ENCODE assay signal across 14 cellular contexts in genomic region chr20:23092409-23092756, GRCh38. TPM values are rescaled to one million over a fixed set of nuclear protein-coding genes. Genes with fewer than 3 reads are reported as not detected.
DNase-seq lines count a peak whose midpoint lies in the region; ATAC-seq, FAIRE-seq and TF ChIP-seq lines count a peak whose summit lies in the region.
"Had no signal": no experiment of that assay in that cellular context is flagged by ENCODE, and none has a peak within 500 bp of the region (broad histone marks: within the 10 kb centered on the region; RNA-seq: fewer than 3 reads in every experiment).

No MANE protein-coding gene starts in this region.

- no peak overlapping the region for H2AFZ ChIP-seq in astrocyte (ENCODE audit: low read depth, low read length)

- POLR2A ChIA-PET in CD4-positive, alpha-beta memory T cell (lab: Charles Lee; ENCODE audit: partially characterized antibody) = no interaction called here

- CTCF ChIA-PET in CD4-positive, alpha-beta memory T cell (lab: Charles Lee; ENCODE audit: partially characterized antibody) = no interaction called here

- H3K27ac Mint-ChIP-seq in astrocyte (ENCODE audit: unreplicated experiment) = no peak overlapping the region
- H3K27ac Mint-ChIP-seq in CD4-positive, alpha-beta memory T cell = no peak overlapping the region
- H3K27ac Mint-ChIP-seq: IgD-negative memory B cell; T-helper 1 cell treated with Interleukin-12 subunit alpha and Interleukin-12 subunit beta and Interleukin-4 antibody, amounts not matched to agents 30 μg/mL and 1 μg/mL, for 36 hours had no signal

- H3K9me3 ChIP-seq in astrocyte (ENCODE audit: insufficient read depth, low read depth, low read length) = no peaks in the 10 kb centered on the region
- no peaks in the 10 kb centered on the region for H3K9me3 ChIP-seq in CD4-positive, alpha-beta memory T cell (ENCODE audit: control insufficient read depth in 1 of 2, low read length in 2 of 2)
- H3K9me3 ChIP-seq: Peyer's patch had no signal

- H3K27ac ChIP-seq in astrocyte (ENCODE audit: low read depth, low read length) = no peak overlapping the region
- no peak overlapping the region for H3K27ac ChIP-seq in CD4-positive, alpha-beta memory T cell (ENCODE audit: low read depth, low read length)
- H3K27ac ChIP-seq: Peyer's patch had no signal

- peaks cover 35% of the 10 kb centered on the region for H3K27me3 Mint-ChIP-seq in astrocyte (ENCODE audit: low read depth, unreplicated experiment)
- H3K27me3 Mint-ChIP-seq in CD4-positive, alpha-beta memory T cell = peaks cover 2 to 4% of the 10 kb centered on the region in 2 donors
- H3K27me3 Mint-ChIP-seq in activated T-cell treated with anti-CD3 and anti-CD28 coated beads, Interleukin-2, amount 50 U/mL, for 4 hours (ENCODE audit: low read depth) = peaks cover 4% of the 10 kb centered on the region

- no peak overlapping the region for H3K9ac ChIP-seq in astrocyte (ENCODE audit: low read length)

- ATAC-seq in left lobe of liver = peak; percentile 22
- ATAC-seq in activated T-cell treated with anti-CD3 and anti-CD28 coated beads, Interleukin-2, amount 50 U/mL, for 4 hours = no peak

- H3K9me3 Mint-ChIP-seq in astrocyte (ENCODE audit: unreplicated experiment) = no peaks in the 10 kb centered on the region
- no peaks in the 10 kb centered on the region for H3K9me3 Mint-ChIP-seq in CD4-positive, alpha-beta memory T cell
- H3K9me3 Mint-ChIP-seq in activated T-cell treated with anti-CD3 and anti-CD28 coated beads, Interleukin-2, amount 50 U/mL, for 4 hours = no peaks in the 10 kb centered on the region
- H3K9me3 Mint-ChIP-seq: IgD-negative memory B cell; T-helper 1 cell treated with Interleukin-12 subunit alpha and Interleukin-12 subunit beta and Interleukin-4 antibody, amounts not matched to agents 30 μg/mL and 1 μg/mL, for 36 hours had no signal

- H3K27me3 ChIP-seq in astrocyte (ENCODE audit: insufficient read depth, low read length) = peaks cover 7% of the 10 kb centered on the region
- no peaks in the 10 kb centered on the region for H3K27me3 ChIP-seq in CD4-positive, alpha-beta memory T cell (ENCODE audit: insufficient read depth, low read length)
- H3K27me3 ChIP-seq: Peyer's patch had no signal

- no peak overlapping the region for H3K4me3 Mint-ChIP-seq in astrocyte (ENCODE audit: unreplicated experiment)
- no peak overlapping the region for H3K4me3 Mint-ChIP-seq in CD4-positive, alpha-beta memory T cell
- H3K4me3 Mint-ChIP-seq in activated T-cell treated with anti-CD3 and anti-CD28 coated beads, Interleukin-2, amount 50 U/mL, for 4 hours = no peak overlapping the region
- H3K4me3 Mint-ChIP-seq: IgD-negative memory B cell; T-helper 1 cell treated with Interleukin-12 subunit alpha and Interleukin-12 subunit beta and Interleukin-4 antibody, amounts not matched to agents 30 μg/mL and 1 μg/mL, for 36 hours had no signal

- intact Hi-C loops in CD4-positive, alpha-beta memory T cell (cut with micrococcal nuclease) = no loop called here

- peak; percentile 66 for DNase-seq in NCI-H748 (lab: John Stamatoyannopoulos, UW; ENCODE audit: unreplicated experiment)
- DNase-seq in NCI-H748 treated with DMSO at 0.1 percent for 48 hours (lab: John Stamatoyannopoulos, UW) = no peak
- peak; percentile 24 for DNase-seq in astrocyte (ENCODE audit: low read depth)
- DNase-seq in left lobe of liver (ENCODE audit: low spot score) = no peak
- DNase-seq in NCI-H82 (lab: John Stamatoyannopoulos, UW) = no peak
- DNase-seq in NCI-H82 treated with DMSO at 0.1 percent for 48 hours (lab: John Stamatoyannopoulos, UW; ENCODE audit: unreplicated experiment) = no peak
- no peak for DNase-seq in CD4-positive, alpha-beta memory T cell
- no peak for DNase-seq in activated T-cell treated with anti-CD3 and anti-CD28 coated beads, Interleukin-2, amount 50 U/mL, for 4 hours
- DNase-seq: aorta had no signal

- H4K20me1 ChIP-seq in astrocyte (ENCODE audit: insufficient read depth, low read length) = no peaks in the 10 kb centered on the region

- no peaks in the 10 kb centered on the region for H3K79me2 ChIP-seq in astrocyte (ENCODE audit: insufficient read depth, low read length)

- H3K4me3 ChIP-seq in astrocyte (ENCODE audit: insufficient read depth, low read depth, low read length) = no peak overlapping the region
- H3K4me3 ChIP-seq in CD4-positive, alpha-beta memory T cell (ENCODE audit: low read length in 2 of 2) = no peak overlapping the region
- H3K4me3 ChIP-seq: Peyer's patch had no signal

- no peaks in the 10 kb centered on the region for H3K36me3 ChIP-seq in astrocyte (ENCODE audit: insufficient read depth, low read length)
- no peaks in the 10 kb centered on the region for H3K36me3 ChIP-seq in CD4-positive, alpha-beta memory T cell (ENCODE audit: insufficient read depth, low read length)
- H3K36me3 ChIP-seq: Peyer's patch had no signal

- H3K4me2 ChIP-seq in astrocyte (ENCODE audit: low read length) = no peak overlapping the region

- peak; percentile 52 for FAIRE-seq in astrocyte (lab: Jason Lieb, UNC)
- FAIRE-seq: frontal cortex had no signal

- H3K4me1 ChIP-seq in astrocyte (ENCODE audit: insufficient read depth, low read length) = peaks cover 2% of the 10 kb centered on the region
- peaks cover under 1% of the 10 kb centered on the region for H3K4me1 ChIP-seq in CD4-positive, alpha-beta memory T cell (ENCODE audit: insufficient read depth, low read length)
- H3K4me1 ChIP-seq: Peyer's patch had no signal

- TF ChIP-seq CTCF in astrocyte (IDR thresholded peaks at IDR 0.05; ENCODE audit: insufficient read depth, low read depth, low read length) = no peak

- H3K36me3 Mint-ChIP-seq in astrocyte (ENCODE audit: low read depth, unreplicated experiment) = no peaks in the 10 kb centered on the region
- H3K36me3 Mint-ChIP-seq in CD4-positive, alpha-beta memory T cell = no peaks in the 10 kb centered on the region
- no peaks in the 10 kb centered on the region for H3K36me3 Mint-ChIP-seq in activated T-cell treated with anti-CD3 and anti-CD28 coated beads, Interleukin-2, amount 50 U/mL, for 4 hours (ENCODE audit: insufficient read depth)
- H3K36me3 Mint-ChIP-seq: IgD-negative memory B cell had no signal

- peaks cover 7% of the 10 kb centered on the region for H3K4me1 Mint-ChIP-seq in astrocyte (ENCODE audit: low read depth, unreplicated experiment)
- peaks cover 0 to 5% (median 1%) of the 10 kb centered on the region in 4 donors for H3K4me1 Mint-ChIP-seq in CD4-positive, alpha-beta memory T cell
- H3K4me1 Mint-ChIP-seq in activated T-cell treated with anti-CD3 and anti-CD28 coated beads, Interleukin-2, amount 50 U/mL, for 4 hours (ENCODE audit: low read depth) = peaks cover 2% of the 10 kb centered on the region
- H3K4me1 Mint-ChIP-seq: IgD-negative memory B cell had no signal

RNA-seq across cellular contexts. Expression of gene CD93, which starts 6.3 kb away (rescaled TPM):
- total RNA-seq in astrocyte (0.02 TPM in 1 of 2 replicates, not detected in the other), left lobe of liver (4.8 TPM)
- total RNA-seq in CD4-positive, alpha-beta memory T cell = 1 to 10 TPM; 1.2 to 1.3 TPM
- under 1 TPM in 1 of 2 donors, not detected in 1; 0.55 TPM for polyA plus RNA-seq in CD4-positive, alpha-beta memory T cell
- under 1 TPM; 0.18 to 0.76 (median 0.30) TPM for total RNA-seq in activated T-cell treated with anti-CD3 and anti-CD28 coated beads, Interleukin-2, amount 50 U/mL, for 4 hours
- polyA plus RNA-seq: IgD-negative memory B cell had no signal

RNA-seq across cellular contexts. Expression of gene THBD, which starts 42.9 kb away (rescaled TPM):
- total RNA-seq in astrocyte (14.2 and 22.7 TPM in 2 replicates), left lobe of liver (2.2 TPM)
- total RNA-seq in CD4-positive, alpha-beta memory T cell = under 1 TPM; 0.29 to 0.50 TPM
- under 1 TPM in 1 of 2 donors, not detected in 1; 0.05 TPM for polyA plus RNA-seq in CD4-positive, alpha-beta memory T cell
- under 1 TPM in 2 of 3 donors, not detected in 1; 0.05 to 0.08 TPM for total RNA-seq in activated T-cell treated with anti-CD3 and anti-CD28 coated beads, Interleukin-2, amount 50 U/mL, for 4 hours
- polyA plus RNA-seq: IgD-negative memory B cell had no signal

RNA-seq across cellular contexts. Expression of gene SSTR4, which starts 57.3 kb away (rescaled TPM):
- total RNA-seq in astrocyte (not detected in 2 replicates), left lobe of liver (not detected)
- not detected for total RNA-seq in CD4-positive, alpha-beta memory T cell
- polyA plus RNA-seq in CD4-positive, alpha-beta memory T cell = not detected
- total RNA-seq in activated T-cell treated with anti-CD3 and anti-CD28 coated beads, Interleukin-2, amount 50 U/mL, for 4 hours = not detected
- total RNA-seq: aorta, Peyer's patch, temporal lobe had no signal
- polyA plus RNA-seq: aorta, IgD-negative memory B cell had no signal

Comparison
In these comparisons a context has a peak if more than half of its experiments do, and no peak if none do; other contexts are left out.
1. DNase-seq: peak in NCI-H748 (single experiment) and astrocyte (single experiment); none in NCI-H748 treated with DMSO at 0.1 percent for 48 hours (single experiment), left lobe of liver (single experiment), NCI-H82 (single experiment), NCI-H82 treated with DMSO at 0.1 percent for 48 hours (single experiment), CD4-positive, alpha-beta memory T cell (0 of 5) and activated T-cell treated with anti-CD3 and anti-CD28 coated beads, Interleukin-2, amount 50 U/mL, for 4 hours (single experiment).